Comparison of ENCODE assay signal across 1 cellular context in the genomic region with DNA sequence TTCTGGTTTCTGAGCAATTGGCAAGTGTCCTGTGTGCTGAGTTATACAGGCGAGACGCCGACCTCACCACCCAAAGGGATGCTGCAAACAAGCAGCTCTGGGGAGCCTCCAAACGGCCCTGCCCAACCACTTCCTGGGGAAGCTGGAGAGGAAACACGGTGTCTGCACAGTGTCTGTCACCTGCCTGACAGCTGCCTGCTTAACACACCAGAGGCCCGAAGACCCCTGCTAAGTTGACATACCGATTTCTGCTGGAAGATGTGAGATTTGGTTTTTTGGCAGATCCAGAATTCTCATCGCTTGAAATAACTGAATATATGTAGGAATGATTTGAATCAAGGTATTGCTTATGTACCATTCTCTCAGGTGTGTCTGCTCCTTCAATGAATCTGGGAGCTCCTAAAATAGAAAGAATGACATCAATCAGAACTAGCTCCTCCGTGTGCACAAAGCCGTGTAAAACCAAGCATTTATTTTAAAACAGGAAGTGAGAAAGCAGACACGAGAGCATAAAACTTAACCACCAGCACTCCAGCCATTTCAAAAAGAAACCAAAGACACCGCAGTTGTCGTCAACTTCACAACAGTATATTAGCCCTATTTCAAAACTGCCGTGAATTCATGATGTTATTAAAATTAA.
TF ChIP-seq lines count a peak whose summit lies in the region.

No MANE protein-coding gene starts in this region.

TF ChIP-seq in HepG2, 621 proteins besides CTCF, POLR2A, EP300 and RAD21:
- TF ChIP-seq ETV5 (CRISPR knock-in tag; IDR thresholded peaks at IDR 0.05; ENCODE audit: borderline replicate concordance) (no peak), SALL2 (CRISPR knock-in tag; IDR thresholded peaks at IDR 0.05) (no peak), KLF13 (CRISPR knock-in tag; IDR thresholded peaks at IDR 0.05) (no peak), ZSCAN9 (CRISPR knock-in tag; IDR thresholded peaks at IDR 0.05; ENCODE audit: borderline replicate concordance) (no peak), AGO1 (IDR thresholded peaks at IDR 0.05; ENCODE audit: low read depth, low read length, poor library complexity, severe bottlenecking) (no peak), MTA3 (CRISPR knock-in tag; IDR thresholded peaks at IDR 0.05) (no peak)
- TF ChIP-seq, protein P1, sequence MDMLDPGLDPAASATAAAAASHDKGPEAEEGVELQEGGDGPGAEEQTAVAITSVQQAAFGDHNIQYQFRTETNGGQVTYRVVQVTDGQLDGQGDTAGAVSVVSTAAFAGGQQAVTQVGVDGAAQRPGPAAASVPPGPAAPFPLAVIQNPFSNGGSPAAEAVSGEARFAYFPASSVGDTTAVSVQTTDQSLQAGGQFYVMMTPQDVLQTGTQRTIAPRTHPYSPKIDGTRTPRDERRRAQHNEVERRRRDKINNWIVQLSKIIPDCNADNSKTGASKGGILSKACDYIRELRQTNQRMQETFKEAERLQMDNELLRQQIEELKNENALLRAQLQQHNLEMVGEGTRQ (IDR thresholded peaks at IDR 0.05; ENCODE audit: low read depth, low read length): no peak
- TF ChIP-seq, protein P1 (CRISPR knock-in tag; IDR thresholded peaks at IDR 0.05; ENCODE audit: borderline replicate concordance): no peak
- TF ChIP-seq, protein P2, sequence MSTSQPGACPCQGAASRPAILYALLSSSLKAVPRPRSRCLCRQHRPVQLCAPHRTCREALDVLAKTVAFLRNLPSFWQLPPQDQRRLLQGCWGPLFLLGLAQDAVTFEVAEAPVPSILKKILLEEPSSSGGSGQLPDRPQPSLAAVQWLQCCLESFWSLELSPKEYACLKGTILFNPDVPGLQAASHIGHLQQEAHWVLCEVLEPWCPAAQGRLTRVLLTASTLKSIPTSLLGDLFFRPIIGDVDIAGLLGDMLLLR (CRISPR knock-in tag; IDR thresholded peaks at IDR 0.05): no peak
- TF ChIP-seq, protein P3, sequence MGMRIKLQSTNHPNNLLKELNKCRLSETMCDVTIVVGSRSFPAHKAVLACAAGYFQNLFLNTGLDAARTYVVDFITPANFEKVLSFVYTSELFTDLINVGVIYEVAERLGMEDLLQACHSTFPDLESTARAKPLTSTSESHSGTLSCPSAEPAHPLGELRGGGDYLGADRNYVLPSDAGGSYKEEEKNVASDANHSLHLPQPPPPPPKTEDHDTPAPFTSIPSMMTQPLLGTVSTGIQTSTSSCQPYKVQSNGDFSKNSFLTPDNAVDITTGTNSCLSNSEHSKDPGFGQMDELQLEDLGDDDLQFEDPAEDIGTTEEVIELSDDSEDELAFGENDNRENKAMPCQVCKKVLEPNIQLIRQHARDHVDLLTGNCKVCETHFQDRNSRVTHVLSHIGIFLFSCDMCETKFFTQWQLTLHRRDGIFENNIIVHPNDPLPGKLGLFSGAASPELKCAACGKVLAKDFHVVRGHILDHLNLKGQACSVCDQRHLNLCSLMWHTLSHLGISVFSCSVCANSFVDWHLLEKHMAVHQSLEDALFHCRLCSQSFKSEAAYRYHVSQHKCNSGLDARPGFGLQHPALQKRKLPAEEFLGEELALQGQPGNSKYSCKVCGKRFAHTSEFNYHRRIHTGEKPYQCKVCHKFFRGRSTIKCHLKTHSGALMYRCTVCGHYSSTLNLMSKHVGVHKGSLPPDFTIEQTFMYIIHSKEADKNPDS (CRISPR knock-in tag; IDR thresholded peaks at IDR 0.05): no peak
